ENCODE assay signal across 20 cellular contexts in genomic region chr5:177036443-177036842, GRCh38. TPM values are rescaled to one million over a fixed set of nuclear protein-coding genes. Genes with fewer than 3 reads are reported as not detected.
"Had no signal": no experiment of that assay in that cellular context is flagged by ENCODE, and none has a peak within 500 bp of the region (broad histone marks: within the 10 kb centered on the region; RNA-seq: fewer than 3 reads in every experiment).

No MANE protein-coding gene starts in this region.

- H3K9me3 ChIP-seq: mucosa of descending colon, right lobe of liver had no signal

- H3K4me3 Mint-ChIP-seq: activated naive CD4-positive, alpha-beta T cell treated with anti-CD3 and anti-CD28 coated beads for 36 hours; activated T-helper 1 cell treated with anti-CD3 and anti-CD28 coated beads, Interleukin-12 subunit alpha, Interleukin-12 subunit beta, Interleukin-2, Interleukin-4 antibody, amounts not matched to agents 30 ng/mL and 10 ng/mL and 1 ng/mL, durations not matched to agents 14 hours and 24 hours and 36 hours; immature natural killer cell; naive thymus-derived CD8-positive, alpha-beta T cell; stimulated activated memory B cell treated with anti-CD40 and anti-IgM and Interleukin-4, amounts not matched to agents 10 μg/mL and 1 μg/mL and 100 μg/mL, for 72 hours had no signal

- H3K27me3 ChIP-seq: right lobe of liver, spleen had no signal

- H3K27me3 Mint-ChIP-seq: naive thymus-derived CD8-positive, alpha-beta T cell; stimulated activated memory B cell treated with anti-CD40 and anti-IgM and Interleukin-4, amounts not matched to agents 10 μg/mL and 1 μg/mL and 100 μg/mL, for 72 hours had no signal

- DNase-seq: activated CD4-positive, alpha-beta T cell treated with anti-CD3 and anti-CD28 coated beads for 1 hour; activated CD4-positive, alpha-beta T cell treated with anti-CD3 and anti-CD28 coated beads, Interleukin-2, amount 50 U/mL, for 48 hours; activated naive CD4-positive, alpha-beta T cell treated with anti-CD3 and anti-CD28 coated beads for 36 hours; caudate nucleus; effector memory CD4-positive, alpha-beta T cell; hypothalamus; immature natural killer cell; mucosa of descending colon; naive thymus-derived CD8-positive, alpha-beta T cell; nucleus accumbens; psoas muscle; right lobe of liver; spleen; stimulated activated CD4-positive, alpha-beta T cell treated with anti-CD3 and anti-CD28 coated beads, Interleukin-1b, Interleukin-23, amount 100 ng/mL, for 48 hours; T-helper 9 cell; trophoblast cell had no signal

- H3K4me1 ChIP-seq: psoas muscle, right lobe of liver had no signal

- H3K9me3 Mint-ChIP-seq: activated T-helper 1 cell treated with anti-CD3 and anti-CD28 coated beads, Interleukin-12 subunit alpha, Interleukin-12 subunit beta, Interleukin-2, Interleukin-4 antibody, amounts not matched to agents 30 ng/mL and 10 ng/mL and 1 ng/mL, durations not matched to agents 14 hours and 24 hours and 36 hours had no signal

- H3K4me3 ChIP-seq: coronary artery, lung, mucosa of descending colon, psoas muscle, right lobe of liver, spleen had no signal

- H3K36me3 ChIP-seq: right lobe of liver had no signal

- H3K27ac ChIP-seq: coronary artery, psoas muscle, right lobe of liver, spleen had no signal

- H3K27ac Mint-ChIP-seq: activated naive CD4-positive, alpha-beta T cell treated with anti-CD3 and anti-CD28 coated beads for 36 hours; activated T-helper 1 cell treated with anti-CD3 and anti-CD28 coated beads, Interleukin-12 subunit alpha, Interleukin-12 subunit beta, Interleukin-2, Interleukin-4 antibody, amounts not matched to agents 30 ng/mL and 10 ng/mL and 1 ng/mL, durations not matched to agents 14 hours and 24 hours and 36 hours; stimulated activated memory B cell treated with anti-CD40 and anti-IgM and Interleukin-4, amounts not matched to agents 10 μg/mL and 1 μg/mL and 100 μg/mL, for 72 hours had no signal

RNA-seq across cellular contexts. Expression of gene FGFR4, which starts 50.3 kb away (rescaled TPM):
- polyA plus RNA-seq: immature natural killer cell had no signal
